Comparison of ENCODE assay signal across 1 cellular context in the genomic region with DNA sequence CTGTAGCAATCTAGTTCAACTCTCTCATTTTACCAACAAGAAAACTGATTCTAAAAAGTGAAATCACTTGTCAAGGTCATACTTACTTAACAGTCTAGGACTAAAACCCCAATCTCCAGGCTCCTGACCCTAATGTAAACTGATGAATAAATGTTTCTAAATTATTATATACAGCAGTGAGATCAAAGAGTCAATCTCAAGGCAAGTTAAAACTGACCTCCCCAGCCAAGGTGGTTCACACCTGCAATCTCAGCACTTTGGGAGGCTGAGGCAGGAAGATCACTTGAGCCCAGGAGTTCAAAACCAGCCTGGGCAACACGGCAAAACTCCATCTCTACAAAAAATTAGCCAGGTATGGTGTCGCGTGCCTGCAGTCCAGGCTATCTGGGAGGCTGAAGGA.
TF ChIP-seq lines count a peak whose summit lies in the region.

No MANE protein-coding gene starts in this region.

TF ChIP-seq in GM12878, 131 proteins besides CTCF, POLR2A, EP300 and RAD21 (continued from another document):
- TF ChIP-seq CBX3 (IDR thresholded peaks at IDR 0.05; ENCODE audit: borderline replicate concordance, low read depth) (no peak), SRF (IDR thresholded peaks at IDR 0.05; ENCODE audit: low read depth in 2 of 2, low read length in 2 of 2) (no peak)
